ENCODE assay signal across 8 cellular contexts in the genomic region with DNA sequence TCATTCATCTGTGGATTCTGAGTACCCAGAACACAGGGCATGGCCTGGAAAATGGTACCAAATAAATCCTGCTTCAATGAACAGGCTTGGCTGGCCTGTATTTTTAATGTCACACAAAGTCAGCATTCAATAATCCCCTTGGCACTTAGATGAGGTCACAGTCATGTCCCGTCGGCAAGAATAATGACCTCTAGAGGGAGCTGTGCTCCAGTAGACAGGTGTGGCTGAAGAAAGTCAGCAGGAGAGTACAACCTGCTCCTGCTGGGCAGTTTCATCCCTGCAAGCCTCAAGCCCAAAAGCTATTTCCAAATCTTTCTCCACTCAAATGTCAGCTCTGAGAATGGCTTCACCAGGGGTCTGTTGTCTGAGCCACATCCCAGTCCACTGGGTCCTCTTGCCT.
DNase-seq lines count a peak whose midpoint lies in the region; TF ChIP-seq lines count a peak whose summit lies in the region.

No MANE protein-coding gene starts in this region.

- DNase-seq in GM12865 (ENCODE audit: low read depth) (peak; percentile 53), GM20000 (ENCODE audit: low spot score) (peak; percentile 8), dermis microvascular lymphatic vessel endothelial cell (ENCODE audit: low read depth in 2 of 2) (peak; percentile 52 to 58), C1 segment of cervical spinal cord (lab: John Stamatoyannopoulos, UW) (no peak), NK-92 (lab: John Stamatoyannopoulos, UW; ENCODE audit: unreplicated experiment) (no peak)
- DNase-seq in stimulated activated CD8-positive, alpha-beta memory T cell treated with anti-CD3 and anti-CD28 coated beads, Interleukin-4, amount 100 ng/mL, for 48 hours, result peak; percentile 22
- DNase-seq in stimulated activated CD4-positive, alpha-beta T cell treated with anti-CD3 and anti-CD28 coated beads, Interleukin-4, amount 100 ng/mL, for 4 hours, result no peak

- TF ChIP-seq CTCF in GM12865 (IDR thresholded peaks at IDR 0.05; ENCODE audit: insufficient read depth, low read depth, low read length, missing control alignments), result peak; percentile 53
- peak; percentile 28 for TF ChIP-seq CTCF in GM20000 (IDR thresholded peaks at IDR 0.05; ENCODE audit: extremely low read depth, missing control alignments)
- peak; percentile 55 for TF ChIP-seq CTCF in LNCAP (IDR thresholded peaks at IDR 0.05)

- H3K4me3 ChIP-seq in GM12865 (ENCODE audit: low read depth, low read length), result no peak overlapping the region

Comparison
In these comparisons a context has a peak if more than half of its experiments do, and no peak if none do; other contexts are left out.
1. DNase-seq: peak in GM12865 (single experiment), GM20000 (single experiment), dermis microvascular lymphatic vessel endothelial cell (2 of 2) and stimulated activated CD8-positive, alpha-beta memory T cell treated with anti-CD3 and anti-CD28 coated beads, Interleukin-4, amount 100 ng/mL, for 48 hours (single experiment); none in C1 segment of cervical spinal cord (0 of 14), stimulated activated CD4-positive, alpha-beta T cell treated with anti-CD3 and anti-CD28 coated beads, Interleukin-4, amount 100 ng/mL, for 4 hours (0 of 2) and NK-92 (single experiment).
2. Peak in every context shown above with its lines, with median percentiles within 50 percentile points of each other: CTCF ChIP-seq.